ENCODE assay signal across 1 cellular context in the genomic region with DNA sequence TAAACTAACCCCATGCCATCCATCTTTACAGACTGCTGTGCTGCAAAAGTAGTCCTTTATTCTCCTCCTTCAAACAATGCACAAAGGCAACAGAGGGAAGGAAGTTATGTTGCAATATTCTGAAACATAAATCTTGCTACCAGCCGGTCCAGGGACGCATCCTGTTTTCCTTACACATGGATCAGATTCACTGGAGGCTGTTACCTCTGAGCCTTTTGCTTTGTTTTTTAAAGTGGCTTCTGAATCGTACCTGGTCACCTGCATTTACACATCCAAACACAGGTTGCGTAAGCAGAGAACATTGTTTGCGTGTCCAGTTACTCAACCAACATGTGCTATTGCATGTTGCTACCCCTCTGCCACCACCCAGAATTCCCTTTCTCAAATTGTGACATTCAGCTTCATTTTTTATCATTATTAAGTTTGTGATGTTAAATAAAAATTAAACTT.
TF ChIP-seq lines count a peak whose summit lies in the region.

No MANE protein-coding gene starts in this region.

TF ChIP-seq in HepG2, 621 proteins besides CTCF, POLR2A, EP300 and RAD21 (continued from another document and continues in another):
- TF ChIP-seq, protein P1, sequence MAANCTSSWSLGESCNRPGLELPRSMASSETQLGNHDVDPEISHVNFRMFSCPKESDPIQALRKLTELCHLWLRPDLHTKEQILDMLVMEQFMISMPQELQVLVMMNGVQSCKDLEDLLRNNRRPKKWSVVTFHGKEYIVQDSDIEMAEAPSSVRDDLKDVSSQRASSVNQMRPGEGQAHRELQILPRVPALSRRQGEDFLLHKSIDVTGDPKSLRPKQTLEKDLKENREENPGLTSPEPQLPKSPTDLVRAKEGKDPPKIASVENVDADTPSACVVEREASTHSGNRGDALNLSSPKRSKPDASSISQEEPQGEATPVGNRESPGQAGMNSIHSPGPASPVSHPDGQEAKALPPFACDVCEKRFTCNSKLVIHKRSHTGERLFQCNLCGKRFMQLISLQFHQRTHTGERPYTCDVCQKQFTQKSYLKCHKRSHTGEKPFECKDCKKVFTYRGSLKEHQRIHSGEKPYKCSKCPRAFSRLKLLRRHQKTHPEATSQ (CRISPR knock-in tag; IDR thresholded peaks at IDR 0.05; ENCODE audit: borderline replicate concordance) = no peak
- TF ChIP-seq, protein P2, sequence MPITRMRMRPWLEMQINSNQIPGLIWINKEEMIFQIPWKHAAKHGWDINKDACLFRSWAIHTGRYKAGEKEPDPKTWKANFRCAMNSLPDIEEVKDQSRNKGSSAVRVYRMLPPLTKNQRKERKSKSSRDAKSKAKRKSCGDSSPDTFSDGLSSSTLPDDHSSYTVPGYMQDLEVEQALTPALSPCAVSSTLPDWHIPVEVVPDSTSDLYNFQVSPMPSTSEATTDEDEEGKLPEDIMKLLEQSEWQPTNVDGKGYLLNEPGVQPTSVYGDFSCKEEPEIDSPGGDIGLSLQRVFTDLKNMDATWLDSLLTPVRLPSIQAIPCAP (CRISPR knock-in tag; IDR thresholded peaks at IDR 0.05; ENCODE audit: low read depth) = 0 out of 2 replicates have a peak, but pooled peaks have one; percentile 35
- TF ChIP-seq, protein P3, sequence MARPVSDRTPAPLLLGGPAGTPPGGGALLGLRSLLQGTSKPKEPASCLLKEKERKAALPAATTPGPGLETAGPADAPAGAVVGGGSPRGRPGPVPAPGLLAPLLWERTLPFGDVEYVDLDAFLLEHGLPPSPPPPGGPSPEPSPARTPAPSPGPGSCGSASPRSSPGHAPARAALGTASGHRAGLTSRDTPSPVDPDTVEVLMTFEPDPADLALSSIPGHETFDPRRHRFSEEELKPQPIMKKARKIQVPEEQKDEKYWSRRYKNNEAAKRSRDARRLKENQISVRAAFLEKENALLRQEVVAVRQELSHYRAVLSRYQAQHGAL (CRISPR knock-in tag; IDR thresholded peaks at IDR 0.05; ENCODE audit: not compliant biosample characterization) = no peak
- TF ChIP-seq SRY (CRISPR knock-in tag; IDR thresholded peaks at IDR 0.05) = no peak
- TF ChIP-seq REPIN1 (CRISPR knock-in tag; IDR thresholded peaks at IDR 0.05; ENCODE audit: borderline replicate concordance, low read depth) = no peak
- no peak for TF ChIP-seq CENPT (CRISPR knock-in tag; IDR thresholded peaks at IDR 0.05; ENCODE audit: low read depth)
- TF ChIP-seq, protein P4, sequence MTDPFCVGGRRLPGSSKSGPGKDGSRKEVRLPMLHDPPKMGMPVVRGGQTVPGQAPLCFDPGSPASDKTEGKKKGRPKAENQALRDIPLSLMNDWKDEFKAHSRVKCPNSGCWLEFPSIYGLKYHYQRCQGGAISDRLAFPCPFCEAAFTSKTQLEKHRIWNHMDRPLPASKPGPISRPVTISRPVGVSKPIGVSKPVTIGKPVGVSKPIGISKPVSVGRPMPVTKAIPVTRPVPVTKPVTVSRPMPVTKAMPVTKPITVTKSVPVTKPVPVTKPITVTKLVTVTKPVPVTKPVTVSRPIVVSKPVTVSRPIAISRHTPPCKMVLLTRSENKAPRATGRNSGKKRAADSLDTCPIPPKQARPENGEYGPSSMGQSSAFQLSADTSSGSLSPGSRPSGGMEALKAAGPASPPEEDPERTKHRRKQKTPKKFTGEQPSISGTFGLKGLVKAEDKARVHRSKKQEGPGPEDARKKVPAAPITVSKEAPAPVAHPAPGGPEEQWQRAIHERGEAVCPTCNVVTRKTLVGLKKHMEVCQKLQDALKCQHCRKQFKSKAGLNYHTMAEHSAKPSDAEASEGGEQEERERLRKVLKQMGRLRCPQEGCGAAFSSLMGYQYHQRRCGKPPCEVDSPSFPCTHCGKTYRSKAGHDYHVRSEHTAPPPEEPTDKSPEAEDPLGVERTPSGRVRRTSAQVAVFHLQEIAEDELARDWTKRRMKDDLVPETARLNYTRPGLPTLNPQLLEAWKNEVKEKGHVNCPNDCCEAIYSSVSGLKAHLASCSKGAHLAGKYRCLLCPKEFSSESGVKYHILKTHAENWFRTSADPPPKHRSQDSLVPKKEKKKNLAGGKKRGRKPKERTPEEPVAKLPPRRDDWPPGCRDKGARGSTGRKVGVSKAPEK (CRISPR knock-in tag; IDR thresholded peaks at IDR 0.05; ENCODE audit: borderline replicate concordance) = no peak; the same call in 1 of the 2 replicates
- TF ChIP-seq, protein P5, sequence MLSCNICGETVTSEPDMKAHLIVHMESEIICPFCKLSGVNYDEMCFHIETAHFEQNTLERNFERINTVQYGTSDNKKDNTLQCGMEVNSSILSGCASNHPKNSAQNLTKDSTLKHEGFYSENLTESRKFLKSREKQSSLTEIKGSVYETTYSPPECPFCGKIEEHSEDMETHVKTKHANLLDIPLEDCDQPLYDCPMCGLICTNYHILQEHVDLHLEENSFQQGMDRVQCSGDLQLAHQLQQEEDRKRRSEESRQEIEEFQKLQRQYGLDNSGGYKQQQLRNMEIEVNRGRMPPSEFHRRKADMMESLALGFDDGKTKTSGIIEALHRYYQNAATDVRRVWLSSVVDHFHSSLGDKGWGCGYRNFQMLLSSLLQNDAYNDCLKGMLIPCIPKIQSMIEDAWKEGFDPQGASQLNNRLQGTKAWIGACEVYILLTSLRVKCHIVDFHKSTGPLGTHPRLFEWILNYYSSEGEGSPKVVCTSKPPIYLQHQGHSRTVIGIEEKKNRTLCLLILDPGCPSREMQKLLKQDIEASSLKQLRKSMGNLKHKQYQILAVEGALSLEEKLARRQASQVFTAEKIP (CRISPR knock-in tag; IDR thresholded peaks at IDR 0.05; ENCODE audit: borderline replicate concordance) = no peak
- TF ChIP-seq RARA (CRISPR knock-in tag; IDR thresholded peaks at IDR 0.05) = peak; percentile 78
- TF ChIP-seq ZNF619 (CRISPR knock-in tag; IDR thresholded peaks at IDR 0.05) = no peak
- no peak for TF ChIP-seq NFE2 (CRISPR knock-in tag; IDR thresholded peaks at IDR 0.05)
- no peak for TF ChIP-seq SMAD1 (CRISPR knock-in tag; IDR thresholded peaks at IDR 0.05; ENCODE audit: borderline replicate concordance, low read depth)
- no peak for TF ChIP-seq TOE1 (CRISPR knock-in tag; IDR thresholded peaks at IDR 0.05)
- TF ChIP-seq ZNF232 (CRISPR knock-in tag; IDR thresholded peaks at IDR 0.05; ENCODE audit: borderline replicate concordance) = no peak
- peak; percentile 67; the same call in 1 of the 2 replicates for TF ChIP-seq ATF1 (CRISPR knock-in tag; IDR thresholded peaks at IDR 0.05)
- no peak for TF ChIP-seq NRL (CRISPR knock-in tag; IDR thresholded peaks at IDR 0.05; ENCODE audit: borderline replicate concordance)
- no peak for TF ChIP-seq NFATC3 (CRISPR knock-in tag; IDR thresholded peaks at IDR 0.05)
- TF ChIP-seq NR2C2 (CRISPR knock-in tag; IDR thresholded peaks at IDR 0.05; ENCODE audit: borderline replicate concordance) = peak; percentile 53; the same call in 1 of the 2 replicates
- TF ChIP-seq GPN1 (CRISPR knock-in tag; IDR thresholded peaks at IDR 0.05; ENCODE audit: borderline replicate concordance) = no peak
- TF ChIP-seq, protein P6, sequence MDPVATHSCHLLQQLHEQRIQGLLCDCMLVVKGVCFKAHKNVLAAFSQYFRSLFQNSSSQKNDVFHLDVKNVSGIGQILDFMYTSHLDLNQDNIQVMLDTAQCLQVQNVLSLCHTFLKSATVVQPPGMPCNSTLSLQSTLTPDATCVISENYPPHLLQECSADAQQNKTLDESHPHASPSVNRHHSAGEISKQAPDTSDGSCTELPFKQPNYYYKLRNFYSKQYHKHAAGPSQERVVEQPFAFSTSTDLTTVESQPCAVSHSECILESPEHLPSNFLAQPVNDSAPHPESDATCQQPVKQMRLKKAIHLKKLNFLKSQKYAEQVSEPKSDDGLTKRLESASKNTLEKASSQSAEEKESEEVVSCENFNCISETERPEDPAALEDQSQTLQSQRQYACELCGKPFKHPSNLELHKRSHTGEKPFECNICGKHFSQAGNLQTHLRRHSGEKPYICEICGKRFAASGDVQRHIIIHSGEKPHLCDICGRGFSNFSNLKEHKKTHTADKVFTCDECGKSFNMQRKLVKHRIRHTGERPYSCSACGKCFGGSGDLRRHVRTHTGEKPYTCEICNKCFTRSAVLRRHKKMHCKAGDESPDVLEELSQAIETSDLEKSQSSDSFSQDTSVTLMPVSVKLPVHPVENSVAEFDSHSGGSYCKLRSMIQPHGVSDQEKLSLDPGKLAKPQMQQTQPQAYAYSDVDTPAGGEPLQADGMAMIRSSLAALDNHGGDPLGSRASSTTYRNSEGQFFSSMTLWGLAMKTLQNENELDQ (CRISPR knock-in tag; IDR thresholded peaks at IDR 0.05; ENCODE audit: borderline replicate concordance) = no peak
- peak; percentile 99 for TF ChIP-seq CEBPG (CRISPR knock-in tag; IDR thresholded peaks at IDR 0.05)
- peak; percentile 31; the same call in 1 of the 2 replicates for TF ChIP-seq FOXK2 (IDR thresholded peaks at IDR 0.05)
- TF ChIP-seq RXRA (CRISPR knock-in tag; IDR thresholded peaks at IDR 0.05) = peak; percentile 58; the same call in 1 of the 2 replicates
- TF ChIP-seq, protein P7, sequence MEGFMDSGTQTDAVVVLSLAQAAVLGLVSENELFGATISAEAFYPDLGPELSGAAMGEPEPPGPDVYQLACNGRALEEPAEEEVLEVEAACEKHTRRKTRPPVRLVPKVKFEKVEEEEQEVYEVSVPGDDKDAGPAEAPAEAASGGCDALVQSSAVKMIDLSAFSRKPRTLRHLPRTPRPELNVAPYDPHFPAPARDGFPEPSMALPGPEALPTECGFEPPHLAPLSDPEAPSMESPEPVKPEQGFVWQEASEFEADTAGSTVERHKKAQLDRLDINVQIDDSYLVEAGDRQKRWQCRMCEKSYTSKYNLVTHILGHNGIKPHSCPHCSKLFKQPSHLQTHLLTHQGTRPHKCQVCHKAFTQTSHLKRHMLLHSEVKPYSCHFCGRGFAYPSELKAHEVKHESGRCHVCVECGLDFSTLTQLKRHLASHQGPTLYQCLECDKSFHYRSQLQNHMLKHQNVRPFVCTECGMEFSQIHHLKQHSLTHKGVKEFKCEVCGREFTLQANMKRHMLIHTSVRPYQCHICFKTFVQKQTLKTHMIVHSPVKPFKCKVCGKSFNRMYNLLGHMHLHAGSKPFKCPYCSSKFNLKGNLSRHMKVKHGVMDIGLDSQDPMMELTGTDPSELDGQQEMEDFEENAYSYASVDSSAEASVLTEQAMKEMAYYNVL (CRISPR knock-in tag; IDR thresholded peaks at IDR 0.05; ENCODE audit: borderline replicate concordance) = peak; percentile 97
- no peak for TF ChIP-seq PHF5A (CRISPR knock-in tag; IDR thresholded peaks at IDR 0.05; ENCODE audit: low read depth, unreplicated experiment)
- TF ChIP-seq ZNF234 (CRISPR knock-in tag; conservative IDR thresholded peaks at IDR 0.05) = no peak
- no peak for TF ChIP-seq HMGA1 (CRISPR knock-in tag; conservative IDR thresholded peaks at IDR 0.05)
- no peak for TF ChIP-seq YY1 (IDR thresholded peaks at IDR 0.05; ENCODE audit: insufficient read depth, insufficient replicate concordance, low read depth, low read length)
- TF ChIP-seq, protein P8, sequence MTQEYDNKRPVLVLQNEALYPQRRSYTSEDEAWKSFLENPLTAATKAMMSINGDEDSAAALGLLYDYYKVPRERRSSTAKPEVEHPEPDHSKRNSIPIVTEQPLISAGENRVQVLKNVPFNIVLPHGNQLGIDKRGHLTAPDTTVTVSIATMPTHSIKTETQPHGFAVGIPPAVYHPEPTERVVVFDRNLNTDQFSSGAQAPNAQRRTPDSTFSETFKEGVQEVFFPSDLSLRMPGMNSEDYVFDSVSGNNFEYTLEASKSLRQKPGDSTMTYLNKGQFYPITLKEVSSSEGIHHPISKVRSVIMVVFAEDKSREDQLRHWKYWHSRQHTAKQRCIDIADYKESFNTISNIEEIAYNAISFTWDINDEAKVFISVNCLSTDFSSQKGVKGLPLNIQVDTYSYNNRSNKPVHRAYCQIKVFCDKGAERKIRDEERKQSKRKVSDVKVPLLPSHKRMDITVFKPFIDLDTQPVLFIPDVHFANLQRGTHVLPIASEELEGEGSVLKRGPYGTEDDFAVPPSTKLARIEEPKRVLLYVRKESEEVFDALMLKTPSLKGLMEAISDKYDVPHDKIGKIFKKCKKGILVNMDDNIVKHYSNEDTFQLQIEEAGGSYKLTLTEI (CRISPR knock-in tag; conservative IDR thresholded peaks at IDR 0.05) = no peak
- TF ChIP-seq ISX (CRISPR knock-in tag; conservative IDR thresholded peaks at IDR 0.05) = no peak
- TF ChIP-seq, protein P9, sequence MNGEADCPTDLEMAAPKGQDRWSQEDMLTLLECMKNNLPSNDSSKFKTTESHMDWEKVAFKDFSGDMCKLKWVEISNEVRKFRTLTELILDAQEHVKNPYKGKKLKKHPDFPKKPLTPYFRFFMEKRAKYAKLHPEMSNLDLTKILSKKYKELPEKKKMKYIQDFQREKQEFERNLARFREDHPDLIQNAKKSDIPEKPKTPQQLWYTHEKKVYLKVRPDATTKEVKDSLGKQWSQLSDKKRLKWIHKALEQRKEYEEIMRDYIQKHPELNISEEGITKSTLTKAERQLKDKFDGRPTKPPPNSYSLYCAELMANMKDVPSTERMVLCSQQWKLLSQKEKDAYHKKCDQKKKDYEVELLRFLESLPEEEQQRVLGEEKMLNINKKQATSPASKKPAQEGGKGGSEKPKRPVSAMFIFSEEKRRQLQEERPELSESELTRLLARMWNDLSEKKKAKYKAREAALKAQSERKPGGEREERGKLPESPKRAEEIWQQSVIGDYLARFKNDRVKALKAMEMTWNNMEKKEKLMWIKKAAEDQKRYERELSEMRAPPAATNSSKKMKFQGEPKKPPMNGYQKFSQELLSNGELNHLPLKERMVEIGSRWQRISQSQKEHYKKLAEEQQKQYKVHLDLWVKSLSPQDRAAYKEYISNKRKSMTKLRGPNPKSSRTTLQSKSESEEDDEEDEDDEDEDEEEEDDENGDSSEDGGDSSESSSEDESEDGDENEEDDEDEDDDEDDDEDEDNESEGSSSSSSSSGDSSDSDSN (CRISPR knock-in tag; IDR thresholded peaks at IDR 0.05) = peak; percentile 24; the same call in 1 of the 2 replicates
- peak; percentile 26; the same call in 1 of the 2 replicates for TF ChIP-seq ZNF788 (CRISPR knock-in tag; IDR thresholded peaks at IDR 0.05; ENCODE audit: borderline replicate concordance)
- TF ChIP-seq NONO (IDR thresholded peaks at IDR 0.05) = no peak
- no peak for TF ChIP-seq NONO (CRISPR knock-in tag; conservative IDR thresholded peaks at IDR 0.05)
- no peak for TF ChIP-seq SMAD9 (CRISPR knock-in tag; IDR thresholded peaks at IDR 0.05)
- no peak for TF ChIP-seq ZNF207 (IDR thresholded peaks at IDR 0.05; ENCODE audit: borderline replicate concordance)
- TF ChIP-seq ZBTB21 (CRISPR knock-in tag; IDR thresholded peaks at IDR 0.05) = peak; percentile 46; the same call in 1 of the 2 replicates
- peak; percentile 64 for TF ChIP-seq TEAD3 (CRISPR knock-in tag; optimal IDR thresholded peaks at IDR 0.05; ENCODE audit: borderline replicate concordance)
- TF ChIP-seq GTF2F1 (IDR thresholded peaks at IDR 0.05; ENCODE audit: low read length) = no peak
- no peak for TF ChIP-seq ZNF607 (CRISPR knock-in tag; IDR thresholded peaks at IDR 0.05; ENCODE audit: borderline replicate concordance)
- TF ChIP-seq SP4 (CRISPR knock-in tag; IDR thresholded peaks at IDR 0.05) = no peak
- TF ChIP-seq CBX2 (IDR thresholded peaks at IDR 0.05; ENCODE audit: low read depth, low read length) = no peak
- no peak for TF ChIP-seq CBX2 (CRISPR knock-in tag; IDR thresholded peaks at IDR 0.05; ENCODE audit: low read depth)
- no peak for TF ChIP-seq CREB1 (IDR thresholded peaks at IDR 0.05)
- peak; percentile 75 for TF ChIP-seq CREB1 (CRISPR knock-in tag; IDR thresholded peaks at IDR 0.05)
- no peak for TF ChIP-seq ZNF121 (CRISPR knock-in tag; IDR thresholded peaks at IDR 0.05)
